Comparison of ENCODE assay signal across 22 cellular contexts in the genomic region with DNA sequence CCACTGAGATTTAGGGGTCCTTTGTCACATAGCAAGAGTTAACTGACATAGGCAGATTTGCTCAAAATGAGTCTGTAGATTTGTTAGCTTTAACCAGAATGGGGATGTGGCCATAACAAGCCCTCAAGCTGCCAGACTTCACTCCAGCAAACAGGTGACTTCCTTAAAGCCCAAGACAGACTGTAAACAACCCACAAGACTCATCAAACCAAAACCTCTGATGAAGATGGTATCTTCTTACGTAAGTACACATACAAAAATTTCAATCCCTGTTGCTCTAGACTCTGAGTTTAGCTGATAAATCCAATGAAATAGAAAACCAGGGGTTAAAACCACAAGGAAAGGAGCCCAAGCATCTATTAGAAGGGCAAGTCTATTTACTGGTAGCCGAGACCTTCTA. TPM values are rescaled to one million over a fixed set of nuclear protein-coding genes. Genes with fewer than 3 reads are reported as not detected.
DNase-seq lines count a peak whose midpoint lies in the region; ATAC-seq and TF ChIP-seq lines count a peak whose summit lies in the region.
"Had no signal": no experiment of that assay in that cellular context is flagged by ENCODE, and none has a peak within 500 bp of the region (broad histone marks: within the 10 kb centered on the region; RNA-seq: fewer than 3 reads in every experiment).

No MANE protein-coding gene starts in this region.

- no peaks in the 10 kb centered on the region for H3K27me3 ChIP-seq in prostate gland (replicated peaks; ENCODE audit: insufficient read depth)
- H3K27me3 ChIP-seq: esophagus muscularis mucosa had no signal

- no peak overlapping the region for H3K27ac ChIP-seq in prostate gland
- H3K27ac ChIP-seq: esophagus muscularis mucosa, lower lobe of right lung had no signal

- no peaks in the 10 kb centered on the region for H3K9me3 ChIP-seq in prostate gland
- H3K9me3 ChIP-seq: esophagus muscularis mucosa, lower lobe of right lung had no signal

- CTCF ChIA-PET in activated CD8-positive, alpha-beta memory T cell treated with anti-CD3 and anti-CD28 coated beads, Interleukin-2, amount 10 ng/mL, durations not matched to agents 7 days and 5 days (lab: Charles Lee): interaction anchor here (1.0 to 5.3 kb wide), 6 partner anchors 10 to 619 kb away, joined by 3 to 30 read pairs (median 6); partner anchors contain the start of gene ZBTB20

- H3K36me3 Mint-ChIP-seq in activated CD8-positive, alpha-beta memory T cell treated with anti-CD3 and anti-CD28 coated beads, Interleukin-2, amount 10 ng/mL, durations not matched to agents 7 days and 5 days: peaks cover 6% of the 10 kb centered on the region
- no peaks in the 10 kb centered on the region for H3K36me3 Mint-ChIP-seq in activated T-helper 2 cell treated with anti-CD3 and anti-CD28 coated beads, Interferon-gamma antibody, Interleukin-2, Interleukin-4, amounts not matched to agents 10 μg/mL and 5 μg/mL and 100 μg/mL, durations not matched to agents 14 hours and 24 hours and 36 hours (ENCODE audit: low read depth)
- no peaks in the 10 kb centered on the region for H3K36me3 Mint-ChIP-seq in naive B cell
- H3K36me3 Mint-ChIP-seq: brain had no signal

- no peaks in the 10 kb centered on the region for H3K9me3 Mint-ChIP-seq in activated CD8-positive, alpha-beta memory T cell treated with anti-CD3 and anti-CD28 coated beads, Interleukin-2, amount 10 ng/mL, durations not matched to agents 7 days and 5 days (ENCODE audit: low read depth)
- no peaks in the 10 kb centered on the region for H3K9me3 Mint-ChIP-seq in activated T-helper 2 cell treated with anti-CD3 and anti-CD28 coated beads, Interferon-gamma antibody, Interleukin-2, Interleukin-4, amounts not matched to agents 10 μg/mL and 5 μg/mL and 100 μg/mL, durations not matched to agents 14 hours and 24 hours and 36 hours
- H3K9me3 Mint-ChIP-seq in naive B cell: no peaks in the 10 kb centered on the region
- H3K9me3 Mint-ChIP-seq: brain, neural crest cell had no signal

- peak overlapping the region; percentile 76 for H3K27ac Mint-ChIP-seq in activated CD8-positive, alpha-beta memory T cell treated with anti-CD3 and anti-CD28 coated beads, Interleukin-2, amount 10 ng/mL, durations not matched to agents 7 days and 5 days
- H3K27ac Mint-ChIP-seq in activated T-helper 2 cell treated with anti-CD3 and anti-CD28 coated beads, Interferon-gamma antibody, Interleukin-2, Interleukin-4, amounts not matched to agents 10 μg/mL and 5 μg/mL and 100 μg/mL, durations not matched to agents 14 hours and 24 hours and 36 hours: peak overlapping the region; percentile 50
- H3K27ac Mint-ChIP-seq in naive B cell: peak overlapping the region in 1 of 6 donors; percentile 61
- H3K27ac Mint-ChIP-seq: brain had no signal

- no peak overlapping the region for H3K4me3 Mint-ChIP-seq in activated CD8-positive, alpha-beta memory T cell treated with anti-CD3 and anti-CD28 coated beads, Interleukin-2, amount 10 ng/mL, durations not matched to agents 7 days and 5 days
- no peak overlapping the region for H3K4me3 Mint-ChIP-seq in activated T-helper 2 cell treated with anti-CD3 and anti-CD28 coated beads, Interferon-gamma antibody, Interleukin-2, Interleukin-4, amounts not matched to agents 10 μg/mL and 5 μg/mL and 100 μg/mL, durations not matched to agents 14 hours and 24 hours and 36 hours (ENCODE audit: low read depth)
- H3K4me3 Mint-ChIP-seq in naive B cell: no peak overlapping the region
- H3K4me3 Mint-ChIP-seq: brain, neural crest cell had no signal

- intact Hi-C loops in activated T-helper 2 cell treated with anti-CD3 and anti-CD28 coated beads, Interferon-gamma antibody, Interleukin-2, Interleukin-4, amounts not matched to agents 10 μg/mL and 5 μg/mL and 100 μg/mL, durations not matched to agents 14 hours and 24 hours and 36 hours (cut with micrococcal nuclease): loop anchor here (1.0 to 5.0 kb wide), 2 partner anchors 18 to 617 kb away; partner anchors contain the start of gene ZBTB20
- intact Hi-C loops in prostate gland (cut with DNase I): loop anchor here (10.0 kb wide), 2 partner anchors 340 to 800 kb away; no protein-coding TSS in a partner anchor

- WGBS in prostate gland: 85% methylated on average over 2 of the region's 2 CpGs

- no peaks in the 10 kb centered on the region for H3K36me3 ChIP-seq in prostate gland
- H3K36me3 ChIP-seq: esophagus muscularis mucosa, lower lobe of right lung had no signal

- H3K27me3 Mint-ChIP-seq in activated CD8-positive, alpha-beta memory T cell treated with anti-CD3 and anti-CD28 coated beads, Interleukin-2, amount 10 ng/mL, durations not matched to agents 7 days and 5 days: no peaks in the 10 kb centered on the region
- H3K27me3 Mint-ChIP-seq in activated T-helper 2 cell treated with anti-CD3 and anti-CD28 coated beads, Interferon-gamma antibody, Interleukin-2, Interleukin-4, amounts not matched to agents 10 μg/mL and 5 μg/mL and 100 μg/mL, durations not matched to agents 14 hours and 24 hours and 36 hours (ENCODE audit: low read depth): no peaks in the 10 kb centered on the region
- no peaks in the 10 kb centered on the region for H3K27me3 Mint-ChIP-seq in naive B cell
- H3K27me3 Mint-ChIP-seq: brain had no signal

- H3K4me1 ChIP-seq in prostate gland (replicated peaks): no peaks in the 10 kb centered on the region
- H3K4me1 ChIP-seq: esophagus muscularis mucosa, lower lobe of right lung had no signal

- TF ChIP-seq CTCF in prostate gland (IDR thresholded peaks at IDR 0.05): no peak

- DNase-seq in activated CD8-positive, alpha-beta memory T cell treated with anti-CD3 and anti-CD28 coated beads, Interleukin-2, amount 10 ng/mL, durations not matched to agents 7 days and 5 days: peak; percentile 72
- no peak for DNase-seq in activated CD8-positive, alpha-beta memory T cell treated with anti-CD3 and anti-CD28 coated beads, Interleukin-2, amount 50 U/mL, for 4 hours
- DNase-seq in Jurkat, Clone E6-1 (ENCODE audit: low read depth, low spot score): peak; percentile 32
- DNase-seq in activated T-helper 2 cell treated with anti-CD3 and anti-CD28 coated beads, Interferon-gamma antibody, Interleukin-2, Interleukin-4, amounts not matched to agents 10 μg/mL and 5 μg/mL and 100 μg/mL, durations not matched to agents 14 hours and 24 hours and 36 hours (ENCODE audit: low spot score): peak; percentile 14
- DNase-seq in naive B cell (no peak), inferior parietal cortex (ENCODE audit: extremely low spot score) (no peak), prostate gland (ENCODE audit: low spot score) (no peak)
- DNase-seq: ACHN, COR-L47, dermis blood vessel endothelial cell, glutamatergic neuron, GOT3, Kasumi-1, lower lobe of right lung, NCI-H1417, NCI-H2171, NCI-H82, SW 1271 had no signal

- no peak overlapping the region for H3K4me3 ChIP-seq in Jurkat, Clone E6-1 (ENCODE audit: low read length)
- no peak overlapping the region for H3K4me3 ChIP-seq in prostate gland
- H3K4me3 ChIP-seq: esophagus muscularis mucosa, lower lobe of right lung had no signal

- TF ChIP-seq POLR2A in prostate gland (IDR thresholded peaks at IDR 0.05): no peak

- peaks cover 46% of the 10 kb centered on the region for H3K4me1 Mint-ChIP-seq in activated CD8-positive, alpha-beta memory T cell treated with anti-CD3 and anti-CD28 coated beads, Interleukin-2, amount 10 ng/mL, durations not matched to agents 7 days and 5 days
- H3K4me1 Mint-ChIP-seq in activated T-helper 2 cell treated with anti-CD3 and anti-CD28 coated beads, Interferon-gamma antibody, Interleukin-2, Interleukin-4, amounts not matched to agents 10 μg/mL and 5 μg/mL and 100 μg/mL, durations not matched to agents 14 hours and 24 hours and 36 hours (ENCODE audit: low read depth): peaks cover 40% of the 10 kb centered on the region
- H3K4me1 Mint-ChIP-seq in naive B cell: peaks cover 0 to 9% (median 5%) of the 10 kb centered on the region in 3 donors
- H3K4me1 Mint-ChIP-seq: neural crest cell had no signal

- peak; percentile 80 for ATAC-seq in activated CD8-positive, alpha-beta memory T cell treated with anti-CD3 and anti-CD28 coated beads, Interleukin-2, amount 10 ng/mL, durations not matched to agents 7 days and 5 days
- ATAC-seq in naive B cell (ENCODE audit: low read depth in 2 of 2) (peak; percentile 30 to 37), HG02840 (IDR thresholded peaks at IDR 0.05; ENCODE audit: low FRiP score, unreplicated experiment) (no peak)
- ATAC-seq: lower lobe of right lung had no signal

RNA-seq across cellular contexts. Expression of gene ZBTB20, which starts 18.2 kb away (rescaled TPM):
- total RNA-seq in activated CD8-positive, alpha-beta memory T cell treated with anti-CD3 and anti-CD28 coated beads, Interleukin-2, amount 10 ng/mL, durations not matched to agents 7 days and 5 days: 10 to 100 TPM in 1 of 2 experiments, 1 to 10 TPM in 1; 5.6 to 10.2 TPM
- polyA plus RNA-seq in Jurkat, Clone E6-1 (2012; ENCODE audit: insufficient read depth, insufficient read length): 2.5 TPM
- 3.3 and 4.1 TPM in 2 replicates for total RNA-seq in activated T-helper 2 cell treated with anti-CD3 and anti-CD28 coated beads, Interferon-gamma antibody, Interleukin-2, Interleukin-4, amounts not matched to agents 10 μg/mL and 5 μg/mL and 100 μg/mL, durations not matched to agents 14 hours and 24 hours and 36 hours
- 10 to 100 TPM; 20.4 to 38.5 (median 34.6) TPM for polyA plus RNA-seq in naive B cell (ENCODE audit: low read depth in 6 of 6)
- 100 to 1,000 TPM; 111 to 189 TPM for total RNA-seq in prostate gland

Comparison
In these comparisons a context has a peak if more than half of its experiments do, and no peak if none do; other contexts are left out.
1. DNase-seq: peak in activated CD8-positive, alpha-beta memory T cell treated with anti-CD3 and anti-CD28 coated beads, Interleukin-2, amount 10 ng/mL, durations not matched to agents 7 days and 5 days (single experiment), Jurkat, Clone E6-1 (single experiment) and activated T-helper 2 cell treated with anti-CD3 and anti-CD28 coated beads, Interferon-gamma antibody, Interleukin-2, Interleukin-4, amounts not matched to agents 10 μg/mL and 5 μg/mL and 100 μg/mL, durations not matched to agents 14 hours and 24 hours and 36 hours (single experiment); none in activated CD8-positive, alpha-beta memory T cell treated with anti-CD3 and anti-CD28 coated beads, Interleukin-2, amount 50 U/mL, for 4 hours (single experiment), naive B cell (single experiment), inferior parietal cortex (single experiment) and prostate gland (single experiment).
2. RNA of gene ZBTB20, which starts 18.2 kb away (total RNA-seq): 111 to 189 TPM in prostate gland; 5.6 to 10.2 TPM in activated CD8-positive, alpha-beta memory T cell treated with anti-CD3 and anti-CD28 coated beads, Interleukin-2, amount 10 ng/mL, durations not matched to agents 7 days and 5 days and 3.3 to 4.1 TPM in activated T-helper 2 cell treated with anti-CD3 and anti-CD28 coated beads, Interferon-gamma antibody, Interleukin-2, Interleukin-4, amounts not matched to agents 10 μg/mL and 5 μg/mL and 100 μg/mL, durations not matched to agents 14 hours and 24 hours and 36 hours; every median in the first group is over 10 times any median in the second.